11 cellular contexts compared by ENCODE assay signal in the genomic region with DNA sequence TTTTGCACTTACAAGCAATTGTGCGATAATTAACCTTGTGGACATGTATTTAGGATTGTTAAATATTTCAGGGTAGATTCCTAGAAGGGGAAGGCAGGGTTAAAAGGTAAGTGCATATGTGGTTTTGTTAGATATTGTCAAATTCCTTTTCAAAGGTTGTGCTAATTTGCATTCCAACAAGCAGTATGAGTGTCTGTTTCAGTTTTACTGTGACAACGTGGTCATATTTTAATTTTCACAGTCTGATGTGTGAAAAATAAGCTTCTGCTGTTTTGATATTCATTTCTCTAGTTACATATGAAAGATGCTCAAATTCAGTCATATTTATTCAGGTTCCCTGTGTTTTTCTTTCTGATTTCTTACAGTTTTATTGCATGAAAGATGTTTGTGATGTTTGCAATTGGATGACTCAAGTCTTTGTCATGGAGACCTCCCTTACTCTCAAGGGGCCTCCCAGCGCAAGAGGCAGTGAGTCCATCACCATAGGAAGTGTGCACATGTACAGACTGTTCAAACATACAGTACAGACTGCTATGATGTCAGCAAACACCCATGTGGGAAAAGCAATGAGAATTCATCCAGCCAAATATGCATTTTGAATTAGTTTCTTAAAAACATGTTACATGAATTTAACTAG.
DNase-seq lines count a peak whose midpoint lies in the region; ATAC-seq, FAIRE-seq and TF ChIP-seq lines count a peak whose summit lies in the region.
"Had no signal": no experiment of that assay in that cellular context is flagged by ENCODE, and none has a peak within 500 bp of the region (broad histone marks: within the 10 kb centered on the region; RNA-seq: fewer than 3 reads in every experiment).

No MANE protein-coding gene starts in this region.

- peak overlapping the region; percentile 8 for H3K27ac Mint-ChIP-seq in astrocyte (ENCODE audit: unreplicated experiment)
- H3K27ac Mint-ChIP-seq in CD4-positive, alpha-beta memory T cell: peak overlapping the region in 1 of 7 donors; percentile 23
- H3K27ac Mint-ChIP-seq: nephron progenitor cell had no signal

- H3K4me3 Mint-ChIP-seq in astrocyte (ENCODE audit: unreplicated experiment): no peak overlapping the region
- H3K4me3 Mint-ChIP-seq in CD4-positive, alpha-beta memory T cell: no peak overlapping the region
- H3K4me3 Mint-ChIP-seq: nephron progenitor cell had no signal

- no peak overlapping the region for H3K27ac ChIP-seq in astrocyte (ENCODE audit: low read depth, low read length)
- no peak overlapping the region for H3K27ac ChIP-seq in CD4-positive, alpha-beta memory T cell (ENCODE audit: low read depth, low read length)

- CTCF ChIA-PET in CD4-positive, alpha-beta memory T cell (lab: Charles Lee; ENCODE audit: partially characterized antibody): no interaction called here

- H3K36me3 ChIP-seq in astrocyte (ENCODE audit: insufficient read depth, low read length): no peaks in the 10 kb centered on the region
- H3K36me3 ChIP-seq in CD4-positive, alpha-beta memory T cell (ENCODE audit: insufficient read depth, low read length): no peaks in the 10 kb centered on the region

- H4K20me1 ChIP-seq in astrocyte (ENCODE audit: insufficient read depth, low read length): no peaks in the 10 kb centered on the region

- FAIRE-seq in astrocyte (lab: Jason Lieb, UNC): peak; percentile 45
- FAIRE-seq: colon had no signal

- no peaks in the 10 kb centered on the region for H3K36me3 Mint-ChIP-seq in astrocyte (ENCODE audit: low read depth, unreplicated experiment)
- no peaks in the 10 kb centered on the region for H3K36me3 Mint-ChIP-seq in CD4-positive, alpha-beta memory T cell

- H3K9me3 Mint-ChIP-seq in astrocyte (ENCODE audit: unreplicated experiment): no peaks in the 10 kb centered on the region
- peaks cover 0 to 2% (median 0%) of the 10 kb centered on the region in 8 donors for H3K9me3 Mint-ChIP-seq in CD4-positive, alpha-beta memory T cell
- H3K9me3 Mint-ChIP-seq: nephron progenitor cell had no signal

- H3K4me2 ChIP-seq in astrocyte (ENCODE audit: low read length): no peak overlapping the region

- no peaks in the 10 kb centered on the region for H3K27me3 ChIP-seq in astrocyte (ENCODE audit: insufficient read depth, low read length)
- no peaks in the 10 kb centered on the region for H3K27me3 ChIP-seq in CD4-positive, alpha-beta memory T cell (ENCODE audit: insufficient read depth, low read length)

- H3K27me3 Mint-ChIP-seq in astrocyte (ENCODE audit: low read depth, unreplicated experiment): no peaks in the 10 kb centered on the region
- H3K27me3 Mint-ChIP-seq in CD4-positive, alpha-beta memory T cell: peaks cover 7 to 8% of the 10 kb centered on the region in 2 donors

- no peaks in the 10 kb centered on the region for H3K4me1 ChIP-seq in astrocyte (ENCODE audit: insufficient read depth, low read length)
- H3K4me1 ChIP-seq in CD4-positive, alpha-beta memory T cell (ENCODE audit: insufficient read depth, low read length): no peaks in the 10 kb centered on the region

- H3K79me2 ChIP-seq in astrocyte (ENCODE audit: insufficient read depth, low read length): no peaks in the 10 kb centered on the region

- intact Hi-C loops in CD4-positive, alpha-beta memory T cell (cut with micrococcal nuclease): no loop called here

- peaks cover 8% of the 10 kb centered on the region for H3K9me3 ChIP-seq in astrocyte (ENCODE audit: insufficient read depth, low read depth, low read length)
- H3K9me3 ChIP-seq in CD4-positive, alpha-beta memory T cell (ENCODE audit: control insufficient read depth in 1 of 2, low read length in 2 of 2): no peaks in the 10 kb centered on the region

- ATAC-seq in GM18502 (IDR thresholded peaks at IDR 0.05; ENCODE audit: poor library complexity, unreplicated experiment): peak; percentile 89
- ATAC-seq in GM19351 (IDR thresholded peaks at IDR 0.05; ENCODE audit: unreplicated experiment): peak; percentile 61
- peak; percentile 76 for ATAC-seq in HG03039 (IDR thresholded peaks at IDR 0.05; ENCODE audit: unreplicated experiment)

- H3K9ac ChIP-seq in astrocyte (ENCODE audit: low read length): no peak overlapping the region

- POLR2A ChIA-PET in CD4-positive, alpha-beta memory T cell (lab: Charles Lee; ENCODE audit: partially characterized antibody): no interaction called here

- H3K4me3 ChIP-seq in astrocyte (ENCODE audit: insufficient read depth, low read depth, low read length): no peak overlapping the region
- no peak overlapping the region for H3K4me3 ChIP-seq in CD4-positive, alpha-beta memory T cell (ENCODE audit: low read length in 2 of 2)

- TF ChIP-seq CTCF in astrocyte (IDR thresholded peaks at IDR 0.05; ENCODE audit: insufficient read depth, low read depth, low read length): no peak

- H2AFZ ChIP-seq in astrocyte (ENCODE audit: low read depth, low read length): no peak overlapping the region

- peaks cover 12% of the 10 kb centered on the region for H3K4me1 Mint-ChIP-seq in astrocyte (ENCODE audit: low read depth, unreplicated experiment)
- H3K4me1 Mint-ChIP-seq in CD4-positive, alpha-beta memory T cell: no peaks in the 10 kb centered on the region
- H3K4me1 Mint-ChIP-seq: nephron progenitor cell had no signal

- DNase-seq in astrocyte (ENCODE audit: low read depth) (no peak), occipital lobe (lab: John Stamatoyannopoulos, UW) (no peak), NCI-H2081 (lab: John Stamatoyannopoulos, UW) (no peak), NCI-H2196 treated with DMSO at 0.1 percent for 48 hours (lab: John Stamatoyannopoulos, UW; ENCODE audit: unreplicated experiment) (no peak)
- no peak for DNase-seq in CD4-positive, alpha-beta memory T cell
- DNase-seq: nephron progenitor cell, RPMI8226 had no signal
